ENCODE assay signal across 22 cellular contexts in genomic region chr2:137700681-137701080, GRCh38.
DNase-seq lines count a peak whose midpoint lies in the region; ATAC-seq and TF ChIP-seq lines count a peak whose summit lies in the region.
"Had no signal": no experiment of that assay in that cellular context is flagged by ENCODE, and none has a peak within 500 bp of the region (broad histone marks: within the 10 kb centered on the region; RNA-seq: fewer than 3 reads in every experiment).

No MANE protein-coding gene starts in this region.

- H4K20me1 ChIP-seq in SK-N-SH (ENCODE audit: insufficient read depth), result no peaks in the 10 kb centered on the region
- no peaks in the 10 kb centered on the region for H4K20me1 ChIP-seq in neural progenitor cell (ENCODE audit: low read depth)
- H4K20me1 ChIP-seq: BLaER1 treated with 17β-estradiol and CSF1 and Interleukin-3, amounts not matched to agents 10 nM and 100 nM had no signal

- TF ChIP-seq EP300 in SK-N-SH (IDR thresholded peaks at IDR 0.05; ENCODE audit: borderline replicate concordance in 1 of 2, low read depth in 1 of 2, low read length in 1 of 2), result no peak

- no peaks in the 10 kb centered on the region for H3K9me2 ChIP-seq in SK-N-SH

- no peaks in the 10 kb centered on the region for H3K36me3 Mint-ChIP-seq in neural progenitor cell
- H3K36me3 Mint-ChIP-seq: CD8-positive, alpha-beta T cell; IgD-negative memory B cell had no signal

- H3F3A ChIP-seq in SK-N-SH (replicated peaks; ENCODE audit: insufficient read depth), result no peaks in the 10 kb centered on the region
- H3F3A ChIP-seq in neural progenitor cell (ENCODE audit: low read depth), result peaks cover 17% of the 10 kb centered on the region

- H3K9ac ChIP-seq in SK-N-SH (no peak overlapping the region), neural progenitor cell (no peak overlapping the region)
- H3K9ac ChIP-seq: BLaER1 treated with 17β-estradiol and CSF1 and Interleukin-3, amounts not matched to agents 10 nM and 100 nM; GM23248 had no signal

- TF ChIP-seq RAD21 in SK-N-SH (IDR thresholded peaks at IDR 0.05; ENCODE audit: low read length), result no peak

- no peaks in the 10 kb centered on the region for H3K9me3 Mint-ChIP-seq in neural progenitor cell

- no peaks in the 10 kb centered on the region for H3K27me3 Mint-ChIP-seq in neural progenitor cell (ENCODE audit: insufficient read depth, low read depth)
- H3K27me3 Mint-ChIP-seq: B cell, IgD-negative memory B cell had no signal

- no peak for DNase-seq in SK-N-SH
- peak in 1 of 2 donors; percentile 50 for DNase-seq in foreskin keratinocyte
- peak; percentile 3 for DNase-seq in neural progenitor cell (ENCODE audit: low spot score)
- no peak for DNase-seq in NCI-H510A (lab: John Stamatoyannopoulos, UW)
- no peak for DNase-seq in AML-193 (lab: John Stamatoyannopoulos, UW)
- no peak for DNase-seq in AG08395 (ENCODE audit: low spot score)
- no peak for DNase-seq in cerebellum (ENCODE audit: low spot score)
- DNase-seq: CD8-positive, alpha-beta T cell; DMS 273 treated with DMSO at 0.1 percent for 48 hours; DMS53; DND-41; EL; GM23248 had no signal

- H3K4me1 ChIP-seq in SK-N-SH (ENCODE audit: control insufficient read depth in 1 of 2, insufficient read depth in 2 of 2, low read depth in 1 of 2, low read length in 1 of 2) (no peaks in the 10 kb centered on the region), foreskin keratinocyte (no peaks in the 10 kb centered on the region), neural progenitor cell (no peaks in the 10 kb centered on the region)
- H3K4me1 ChIP-seq: A549; BLaER1 treated with 17β-estradiol and CSF1 and Interleukin-3, amounts not matched to agents 10 nM and 100 nM; HAP-1 had no signal

- no peak overlapping the region for H3K4me3 Mint-ChIP-seq in neural progenitor cell
- H3K4me3 Mint-ChIP-seq: B cell; CD8-positive, alpha-beta T cell; IgD-negative memory B cell had no signal

- H3K36me3 ChIP-seq in SK-N-SH (replicated peaks in 1 of 2; ENCODE audit: control insufficient read depth in 1 of 2, insufficient read depth in 2 of 2, low read length in 1 of 2) (no peaks in the 10 kb centered on the region), neural progenitor cell (no peaks in the 10 kb centered on the region)
- H3K36me3 ChIP-seq: BLaER1 treated with 17β-estradiol and CSF1 and Interleukin-3, amounts not matched to agents 10 nM and 100 nM; HAP-1 had no signal

- H3K4me1 Mint-ChIP-seq in neural progenitor cell, result no peaks in the 10 kb centered on the region
- H3K4me1 Mint-ChIP-seq: B cell, IgD-negative memory B cell had no signal

- 0 out of 3 replicates have a peak, but pooled peaks have one; percentile 35 for ATAC-seq in SK-N-SH treated with all-trans-retinoic acid at 6 μM for 48 hours
- ATAC-seq in foreskin keratinocyte, result peak; percentile 24
- ATAC-seq: A549; CD8-positive, alpha-beta T cell; HepG2 had no signal

- H3K4me3 ChIP-seq in SK-N-SH (ENCODE audit: low read depth in 2 of 2, low read length in 1 of 2), result no peak overlapping the region
- H3K4me3 ChIP-seq in neural progenitor cell, result no peak overlapping the region
- H3K4me3 ChIP-seq: A549; BLaER1 treated with 17β-estradiol and CSF1 and Interleukin-3, amounts not matched to agents 10 nM and 100 nM; GM23248; HAP-1 had no signal

- CTCF ChIA-PET in SK-N-SH (lab: Yijun Ruan, JAX), result no interaction called here

- H3K9me3 ChIP-seq in SK-N-SH (no peaks in the 10 kb centered on the region; the same call in 1 of the 2 replicates), neural progenitor cell (ENCODE audit: low read depth) (peaks cover 12% of the 10 kb centered on the region)
- H3K9me3 ChIP-seq: A549, HAP-1 had no signal

- no peak overlapping the region for H3K4me2 ChIP-seq in SK-N-SH
- H3K4me2 ChIP-seq in neural progenitor cell, result no peak overlapping the region
- H3K4me2 ChIP-seq: A549; BLaER1 treated with 17β-estradiol and CSF1 and Interleukin-3, amounts not matched to agents 10 nM and 100 nM had no signal

- POLR2A ChIA-PET in SK-N-SH (lab: Yijun Ruan, JAX), result no interaction called here

- no peaks in the 10 kb centered on the region for H3K27me3 ChIP-seq in SK-N-SH (ENCODE audit: insufficient read depth)
- H3K27me3 ChIP-seq in foreskin keratinocyte, result no peaks in the 10 kb centered on the region
- H3K27me3 ChIP-seq in neural progenitor cell, result no peaks in the 10 kb centered on the region

- no peak overlapping the region for H3K27ac Mint-ChIP-seq in neural progenitor cell
- H3K27ac Mint-ChIP-seq: B cell; CD8-positive, alpha-beta T cell; IgD-negative memory B cell had no signal

- H3K79me2 ChIP-seq in SK-N-SH (ENCODE audit: insufficient read depth) (no peaks in the 10 kb centered on the region), neural progenitor cell (ENCODE audit: low read depth) (no peaks in the 10 kb centered on the region)

- H2AFZ ChIP-seq in SK-N-SH (ENCODE audit: low read depth) (no peak overlapping the region), neural progenitor cell (replicated peaks) (no peak overlapping the region)
- H2AFZ ChIP-seq: GM23248 had no signal

- no peak overlapping the region for H3K27ac ChIP-seq in SK-N-SH (ENCODE audit: low read depth in 2 of 2, low read length in 1 of 2)
- no peak overlapping the region for H3K27ac ChIP-seq in foreskin keratinocyte
- H3K27ac ChIP-seq in neural progenitor cell, result peak overlapping the region; percentile 40
- H3K27ac ChIP-seq: 22Rv1; A549; BLaER1 treated with 17β-estradiol and CSF1 and Interleukin-3, amounts not matched to agents 10 nM and 100 nM; GM23248; HL-60 had no signal

- no peak for TF ChIP-seq CTCF in SK-N-SH (IDR thresholded peaks at IDR 0.05)
- TF ChIP-seq CTCF in foreskin keratinocyte (conservative IDR thresholded peaks at IDR 0.05), result no peak
- no peak for TF ChIP-seq CTCF in neural progenitor cell (IDR thresholded peaks at IDR 0.05)

TF ChIP-seq in SK-N-SH treated with all-trans-retinoic acid at 6 μM for 48 hours, 23 proteins besides CTCF, POLR2A, EP300 and RAD21 (continues in another document):
- no peak for TF ChIP-seq ISL1 (CRISPR knock-in tag; IDR thresholded peaks at IDR 0.05)
- no peak for TF ChIP-seq RARB (CRISPR knock-in tag; IDR thresholded peaks at IDR 0.05)
- TF ChIP-seq ZFP3 (CRISPR knock-in tag; IDR thresholded peaks at IDR 0.05), result no peak
- TF ChIP-seq ARNTL (CRISPR knock-in tag; IDR thresholded peaks at IDR 0.05; ENCODE audit: borderline replicate concordance, low read depth), result no peak
- no peak for TF ChIP-seq POU6F1 (CRISPR knock-in tag; IDR thresholded peaks at IDR 0.05; ENCODE audit: borderline replicate concordance, low read depth)
- TF ChIP-seq BACH2 (CRISPR knock-in tag; IDR thresholded peaks at IDR 0.05; ENCODE audit: borderline replicate concordance), result no peak

TF ChIP-seq in SK-N-SH, 30 proteins besides CTCF, POLR2A, EP300 and RAD21 (continues in another document):
- no peak for TF ChIP-seq YY1 (IDR thresholded peaks at IDR 0.05; ENCODE audit: low read depth)
- no peak for TF ChIP-seq POLR2AphosphoS5 (IDR thresholded peaks at IDR 0.05; ENCODE audit: low read depth, low read length)
- TF ChIP-seq IRF3 (IDR thresholded peaks at IDR 0.05; ENCODE audit: low read depth, low read length), result no peak
- TF ChIP-seq MXI1 (IDR thresholded peaks at IDR 0.05; ENCODE audit: low read depth, low read length), result no peak
- no peak for TF ChIP-seq MAX (IDR thresholded peaks at IDR 0.05; ENCODE audit: low read depth)
- no peak for TF ChIP-seq USF1 (IDR thresholded peaks at IDR 0.05; ENCODE audit: borderline replicate concordance, low read depth)
- no peak for TF ChIP-seq FOSL2 (IDR thresholded peaks at IDR 0.05; ENCODE audit: borderline replicate concordance, low read depth)
- TF ChIP-seq CHD2 (IDR thresholded peaks at IDR 0.05; ENCODE audit: low read length, partially characterized antibody), result no peak
- TF ChIP-seq GABPA (IDR thresholded peaks at IDR 0.05; ENCODE audit: low read depth), result no peak
- TF ChIP-seq RFX5 (IDR thresholded peaks at IDR 0.05; ENCODE audit: low read length), result no peak
- TF ChIP-seq RCOR1 (IDR thresholded peaks at IDR 0.05; ENCODE audit: low read length), result no peak
- no peak for TF ChIP-seq NRF1 (IDR thresholded peaks at IDR 0.05; ENCODE audit: low read depth, low read length)
- TF ChIP-seq JUND (IDR thresholded peaks at IDR 0.05), result no peak
- no peak for TF ChIP-seq EZH2phosphoT487 (IDR thresholded peaks at IDR 0.05; ENCODE audit: borderline replicate concordance, low read depth)
